8 cellular contexts compared by ENCODE assay signal in the genomic region with DNA sequence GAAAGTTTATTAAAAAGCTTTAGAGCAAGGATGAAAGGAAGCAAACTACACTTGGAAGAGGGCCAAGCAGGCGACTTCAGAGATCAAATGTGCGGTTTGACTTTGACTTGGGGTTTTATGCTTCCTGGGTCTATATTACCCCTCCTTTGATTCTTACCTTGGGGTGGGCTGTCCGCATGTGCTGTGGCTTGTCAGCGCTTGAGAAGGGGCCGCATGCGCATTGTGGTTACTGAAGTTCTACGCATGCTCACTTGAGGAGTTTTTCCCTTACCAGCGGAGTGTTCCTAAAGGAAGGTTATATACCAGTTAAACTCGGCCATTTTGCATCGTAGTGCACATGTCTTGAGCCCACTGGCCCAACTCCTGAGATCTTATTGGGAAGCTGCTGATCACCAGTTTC. TPM values are rescaled to one million over a fixed set of nuclear protein-coding genes. Genes with fewer than 3 reads are reported as not detected.
A peak's percentile ranks its signal among the peaks of the same experiment; 100 is the strongest.
DNase-seq lines count a peak whose midpoint lies in the region; TF ChIP-seq lines count a peak whose summit lies in the region.
"Had no signal": no experiment of that assay in that cellular context is flagged by ENCODE, and none has a peak within 500 bp of the region (broad histone marks: within the 10 kb centered on the region; RNA-seq: fewer than 3 reads in every experiment).

No MANE protein-coding gene starts in this region.

- no peak overlapping the region for H3K27ac Mint-ChIP-seq in activated T-helper 2 cell treated with anti-CD3 and anti-CD28 coated beads, Interferon-gamma antibody, Interleukin-2, Interleukin-4, amounts not matched to agents 10 μg/mL and 5 μg/mL and 100 μg/mL, durations not matched to agents 14 hours and 24 hours and 36 hours

- peaks cover 16% of the 10 kb centered on the region for H3K4me1 Mint-ChIP-seq in activated T-helper 2 cell treated with anti-CD3 and anti-CD28 coated beads, Interferon-gamma antibody, Interleukin-2, Interleukin-4, amounts not matched to agents 10 μg/mL and 5 μg/mL and 100 μg/mL, durations not matched to agents 14 hours and 24 hours and 36 hours (ENCODE audit: low read depth)

- H3K4me3 ChIP-seq in mononuclear cell (ENCODE audit: low read length): peak overlapping the region; percentile 4
- H3K4me3 ChIP-seq in suprapubic skin: peak overlapping the region; percentile 14

- H3K27ac ChIP-seq in suprapubic skin: no peak overlapping the region

- no peaks in the 10 kb centered on the region for H3K9me3 Mint-ChIP-seq in activated T-helper 2 cell treated with anti-CD3 and anti-CD28 coated beads, Interferon-gamma antibody, Interleukin-2, Interleukin-4, amounts not matched to agents 10 μg/mL and 5 μg/mL and 100 μg/mL, durations not matched to agents 14 hours and 24 hours and 36 hours

- peak overlapping the region; percentile 17 for H3K4me3 Mint-ChIP-seq in activated T-helper 2 cell treated with anti-CD3 and anti-CD28 coated beads, Interferon-gamma antibody, Interleukin-2, Interleukin-4, amounts not matched to agents 10 μg/mL and 5 μg/mL and 100 μg/mL, durations not matched to agents 14 hours and 24 hours and 36 hours (ENCODE audit: low read depth)

- TF ChIP-seq CTCF in suprapubic skin (IDR thresholded peaks at IDR 0.05): no peak

- no peaks in the 10 kb centered on the region for H3K9me3 ChIP-seq in mononuclear cell (ENCODE audit: low read depth, low read length)
- H3K9me3 ChIP-seq in suprapubic skin: no peaks in the 10 kb centered on the region

- H3K27me3 Mint-ChIP-seq in activated T-helper 2 cell treated with anti-CD3 and anti-CD28 coated beads, Interferon-gamma antibody, Interleukin-2, Interleukin-4, amounts not matched to agents 10 μg/mL and 5 μg/mL and 100 μg/mL, durations not matched to agents 14 hours and 24 hours and 36 hours (ENCODE audit: low read depth): no peaks in the 10 kb centered on the region

- no peaks in the 10 kb centered on the region for H3K36me3 Mint-ChIP-seq in activated T-helper 2 cell treated with anti-CD3 and anti-CD28 coated beads, Interferon-gamma antibody, Interleukin-2, Interleukin-4, amounts not matched to agents 10 μg/mL and 5 μg/mL and 100 μg/mL, durations not matched to agents 14 hours and 24 hours and 36 hours (ENCODE audit: low read depth)

- DNase-seq in T-helper 2 cell: peak; percentile 19 to 81 (median 65)
- peak; percentile 25 for DNase-seq in activated T-helper 2 cell treated with anti-CD3 and anti-CD28 coated beads, Interferon-gamma antibody, Interleukin-2, Interleukin-4, amounts not matched to agents 10 μg/mL and 5 μg/mL and 100 μg/mL, durations not matched to agents 14 hours and 24 hours and 36 hours (ENCODE audit: low spot score)
- no peak for DNase-seq in suprapubic skin (ENCODE audit: low spot score in 2 of 2)
- DNase-seq in NCI-H2196 treated with DMSO at 0.1 percent for 48 hours (lab: John Stamatoyannopoulos, UW; ENCODE audit: unreplicated experiment): no peak
- DNase-seq in NCI-H187 treated with DMSO at 0.1 percent for 48 hours (lab: John Stamatoyannopoulos, UW): no peak
- no peak for DNase-seq in HuH-7.5 (ENCODE audit: low spot score)
- DNase-seq: NCI-H1092 had no signal

- WGBS in suprapubic skin: 51% methylated on average over 10 of the region's 10 CpGs

- TF ChIP-seq EP300 in suprapubic skin (IDR thresholded peaks at IDR 0.05): no peak

- H3K4me1 ChIP-seq in mononuclear cell (ENCODE audit: insufficient read depth, low read length): peaks cover 8% of the 10 kb centered on the region
- no peaks in the 10 kb centered on the region for H3K4me1 ChIP-seq in suprapubic skin

- H3K27me3 ChIP-seq in mononuclear cell (ENCODE audit: insufficient read depth, low read length) (no peaks in the 10 kb centered on the region), suprapubic skin (no peaks in the 10 kb centered on the region)

- H3K36me3 ChIP-seq in suprapubic skin: no peaks in the 10 kb centered on the region

- intact Hi-C loops in activated T-helper 2 cell treated with anti-CD3 and anti-CD28 coated beads, Interferon-gamma antibody, Interleukin-2, Interleukin-4, amounts not matched to agents 10 μg/mL and 5 μg/mL and 100 μg/mL, durations not matched to agents 14 hours and 24 hours and 36 hours (cut with micrococcal nuclease): no loop called here

- no peak for TF ChIP-seq POLR2A in suprapubic skin (IDR thresholded peaks at IDR 0.05)

RNA-seq across cellular contexts. Expression of gene ZNF157, which starts 9.9 kb away (rescaled TPM):
- 0.25 TPM in 2 replicates for total RNA-seq in activated T-helper 2 cell treated with anti-CD3 and anti-CD28 coated beads, Interferon-gamma antibody, Interleukin-2, Interleukin-4, amounts not matched to agents 10 μg/mL and 5 μg/mL and 100 μg/mL, durations not matched to agents 14 hours and 24 hours and 36 hours
- 0.63 TPM for total RNA-seq in mononuclear cell
- total RNA-seq in suprapubic skin: under 1 TPM in 2 of 4 donors, not detected in 2; 0.18 to 0.40 TPM

Comparison
In these comparisons a context has a peak if more than half of its experiments do, and no peak if none do; other contexts are left out.
1. DNase-seq: peak in T-helper 2 cell (5 of 5) and activated T-helper 2 cell treated with anti-CD3 and anti-CD28 coated beads, Interferon-gamma antibody, Interleukin-2, Interleukin-4, amounts not matched to agents 10 μg/mL and 5 μg/mL and 100 μg/mL, durations not matched to agents 14 hours and 24 hours and 36 hours (single experiment); none in suprapubic skin (0 of 2), NCI-H2196 treated with DMSO at 0.1 percent for 48 hours (single experiment), NCI-H187 treated with DMSO at 0.1 percent for 48 hours (single experiment) and HuH-7.5 (single experiment).